ENCODE assay signal across 11 cellular contexts in the genomic region with DNA sequence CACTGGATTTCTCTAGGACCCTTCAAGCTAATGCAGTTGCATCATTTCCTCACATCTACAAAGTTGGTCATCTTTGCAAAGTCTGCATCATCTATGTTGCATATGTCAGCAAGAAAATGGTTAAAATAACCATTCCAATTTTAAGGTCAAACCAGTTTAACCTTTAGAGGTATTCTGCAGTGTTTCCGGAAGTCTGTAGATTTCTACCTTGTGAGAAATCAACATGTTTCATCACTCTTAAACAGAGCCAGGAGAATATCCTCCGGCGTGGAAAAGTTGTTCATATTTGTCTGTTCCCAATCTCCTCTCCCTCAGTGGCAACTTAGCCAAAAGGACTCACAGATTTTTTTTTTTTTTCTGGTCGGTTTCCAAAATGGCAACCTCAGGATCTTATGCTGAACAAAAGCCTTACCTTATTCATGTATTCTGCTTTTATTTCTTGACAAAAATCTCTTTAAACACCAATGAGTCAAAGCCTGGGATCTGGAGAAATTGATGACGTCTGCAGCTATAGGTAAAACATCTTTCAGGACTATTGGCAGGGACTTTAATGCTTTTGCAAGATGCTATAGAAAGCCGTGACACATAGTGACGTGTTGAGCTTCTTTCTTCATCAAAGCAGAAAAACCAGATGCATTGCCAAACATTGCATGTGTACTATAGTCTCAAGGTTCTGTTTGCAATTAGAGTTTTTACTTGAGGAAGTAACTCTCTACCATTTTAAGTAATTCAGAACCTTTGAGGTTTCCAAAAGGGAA. TPM values are rescaled to one million over a fixed set of nuclear protein-coding genes. Genes with fewer than 3 reads are reported as not detected.
DNase-seq lines count a peak whose midpoint lies in the region; ATAC-seq and TF ChIP-seq lines count a peak whose summit lies in the region.
"Had no signal": no experiment of that assay in that cellular context is flagged by ENCODE, and none has a peak within 500 bp of the region (broad histone marks: within the 10 kb centered on the region; RNA-seq: fewer than 3 reads in every experiment).

No MANE protein-coding gene starts in this region.

- TF ChIP-seq EP300 in SK-N-SH (IDR thresholded peaks at IDR 0.05; ENCODE audit: borderline replicate concordance in 1 of 2, low read depth in 1 of 2, low read length in 1 of 2): no peak

- no peaks in the 10 kb centered on the region for H3K9me2 ChIP-seq in SK-N-SH

- H3K36me3 ChIP-seq in SK-N-SH (replicated peaks in 1 of 2; ENCODE audit: control insufficient read depth in 1 of 2, insufficient read depth in 2 of 2, low read length in 1 of 2): no peaks in the 10 kb centered on the region
- H3K36me3 ChIP-seq: WERI-Rb-1 had no signal

- H3K4me1 ChIP-seq in SK-N-SH (ENCODE audit: control insufficient read depth in 1 of 2, insufficient read depth in 2 of 2, low read depth in 1 of 2, low read length in 1 of 2): no peaks in the 10 kb centered on the region; a peak in 1 of 4 replicates

- no peak overlapping the region for H3K9ac ChIP-seq in SK-N-SH

- peaks cover 10% of the 10 kb centered on the region for H3F3A ChIP-seq in SK-N-SH (replicated peaks; ENCODE audit: insufficient read depth)

- TF ChIP-seq RAD21 in SK-N-SH (IDR thresholded peaks at IDR 0.05; ENCODE audit: low read length): no peak

- peaks cover 1% of the 10 kb centered on the region; the same call in 1 of the 2 replicates for H3K79me2 ChIP-seq in SK-N-SH (ENCODE audit: insufficient read depth)

- H3K4me3 ChIP-seq in SK-N-SH (ENCODE audit: low read depth in 2 of 2, low read length in 1 of 2): no peak overlapping the region

- no peak overlapping the region for H3K4me2 ChIP-seq in SK-N-SH

- no peaks in the 10 kb centered on the region for H3K27me3 ChIP-seq in SK-N-SH (ENCODE audit: insufficient read depth)

- CTCF ChIA-PET in SK-N-SH (lab: Yijun Ruan, JAX): no interaction called here

- no peak for TF ChIP-seq CTCF in SK-N-SH (IDR thresholded peaks at IDR 0.05)

- ATAC-seq in SK-N-SH treated with all-trans-retinoic acid at 6 μM for 48 hours: no peak; the same call in 2 of the 3 replicates
- no peak for ATAC-seq in HG02870 (IDR thresholded peaks at IDR 0.05; ENCODE audit: unreplicated experiment)
- ATAC-seq: Right ventricle myocardium inferior had no signal

- 73% methylated on average over 7 of the region's 7 CpGs for WGBS in SK-N-SH (ENCODE audit: low lambda C conversion rate)

- DNase-seq in SK-N-SH (no peak), OCI-M1 (lab: John Stamatoyannopoulos, UW) (peak; percentile 32), fibroblast of peridontal ligament (ENCODE audit: extremely low read depth) (peak; percentile 99), stromal cell of bone marrow (ENCODE audit: low read depth) (peak; percentile 57), NCI-H2171 treated with DMSO at 0.1 percent for 48 hours (lab: John Stamatoyannopoulos, UW) (no peak), COR-L47 (lab: John Stamatoyannopoulos, UW) (no peak)
- DNase-seq: NCI-H2107, WERI-Rb-1 had no signal

- no peaks in the 10 kb centered on the region for H4K20me1 ChIP-seq in SK-N-SH (ENCODE audit: insufficient read depth)

- peak overlapping the region in 1 of 2 experiments; percentile 15; a peak in 1 of 4 replicates for H3K27ac ChIP-seq in SK-N-SH (ENCODE audit: low read depth in 2 of 2, low read length in 1 of 2)

- no peaks in the 10 kb centered on the region for H3K9me3 ChIP-seq in SK-N-SH

- POLR2A ChIA-PET in SK-N-SH (lab: Yijun Ruan, JAX): no interaction called here

- H2AFZ ChIP-seq in SK-N-SH (ENCODE audit: low read depth): peak overlapping the region; percentile 13; the same call in 1 of the 2 replicates

TF ChIP-seq in SK-N-SH, 30 proteins besides CTCF, POLR2A, EP300 and RAD21:
- TF ChIP-seq NFIC (IDR thresholded peaks at IDR 0.05; ENCODE audit: borderline replicate concordance): no peak
- no peak for TF ChIP-seq FOXJ3 (CRISPR knock-in tag; IDR thresholded peaks at IDR 0.05)
- no peak for TF ChIP-seq RFX5 (IDR thresholded peaks at IDR 0.05; ENCODE audit: low read length)
- TF ChIP-seq YY1 (IDR thresholded peaks at IDR 0.05; ENCODE audit: low read depth): no peak

TF ChIP-seq in SK-N-SH treated with all-trans-retinoic acid at 6 μM for 48 hours, 23 proteins besides CTCF, POLR2A, EP300 and RAD21:
- TF ChIP-seq CSDC2 (CRISPR knock-in tag; IDR thresholded peaks at IDR 0.05): no peak
TF ChIP-seq in SK-N-SH treated with all-trans-retinoic acid at 6 μM for 48 hours: peak in this region for 0.

RNA-seq across cellular contexts. Expression of gene CDK17, which starts 16.0 kb away (rescaled TPM):
- 11.7 and 12.4 TPM in 2 replicates for polyA plus RNA-seq in SK-N-SH (2012; rRNA removed)
- 14.0 and 16.6 TPM in 2 replicates for polyA plus RNA-seq in SK-N-SH (2012; cell fraction: cytosol; rRNA removed)
- 12.6 and 24.0 TPM in 2 replicates for polyA plus RNA-seq in SK-N-SH (2012; cell fraction: nucleus; rRNA removed)

Comparison
In these comparisons a context has a peak if more than half of its experiments do, and no peak if none do; other contexts are left out.
1. DNase-seq: peak in OCI-M1 (single experiment), fibroblast of peridontal ligament (single experiment) and stromal cell of bone marrow (single experiment); none in SK-N-SH (single experiment), NCI-H2171 treated with DMSO at 0.1 percent for 48 hours (single experiment) and COR-L47 (single experiment).